Comparison of ENCODE assay signal across 8 cellular contexts in the genomic region with DNA sequence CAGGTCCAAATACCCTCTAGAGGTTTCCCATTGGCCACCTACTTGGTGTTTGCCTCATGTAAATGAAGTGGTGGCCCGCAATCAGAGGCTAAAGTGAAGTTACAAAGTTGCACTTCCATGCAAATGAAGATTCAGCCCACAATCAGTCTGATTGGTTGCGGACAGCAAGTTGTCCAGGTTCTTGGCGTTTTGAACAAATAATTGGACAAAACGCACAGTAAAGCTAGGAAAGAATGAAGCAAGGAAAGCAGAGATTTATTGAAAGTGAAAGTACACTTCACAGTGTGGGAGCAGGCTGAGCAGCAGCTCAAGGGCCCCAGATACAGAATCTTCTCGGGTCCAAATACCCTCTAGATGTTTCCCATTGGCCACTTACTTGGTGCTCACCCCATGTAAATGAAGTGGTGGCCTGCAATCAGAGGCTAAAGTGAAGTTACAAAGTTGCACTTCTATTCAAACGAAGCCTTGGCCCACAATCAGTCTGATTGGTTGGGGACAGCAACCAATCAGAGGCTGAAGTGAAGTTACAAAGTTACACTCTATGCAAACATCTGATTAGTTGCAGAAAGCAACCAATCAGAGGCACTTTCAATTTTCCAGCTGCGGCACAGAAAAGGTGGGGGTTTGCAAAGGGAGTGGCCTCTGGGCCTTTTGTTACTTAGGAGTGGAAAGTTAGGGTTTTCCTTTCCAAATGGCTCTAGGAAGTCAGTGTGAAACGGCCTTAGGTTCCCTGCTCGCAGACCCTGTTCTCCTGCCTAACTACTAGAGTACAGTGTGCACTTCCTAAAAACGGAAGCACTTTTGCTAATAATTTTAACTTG. TPM values are rescaled to one million over a fixed set of nuclear protein-coding genes. Genes with fewer than 3 reads are reported as not detected.
DNase-seq lines count a peak whose midpoint lies in the region; ATAC-seq, FAIRE-seq and TF ChIP-seq lines count a peak whose summit lies in the region.

No MANE protein-coding gene starts in this region.

- peak overlapping the region; percentile 19 for H3K27ac ChIP-seq in cingulate gyrus (ENCODE audit: low read depth, low read length)
- peak overlapping the region; percentile 57 for H3K27ac ChIP-seq in suprapubic skin

- no peak for TF ChIP-seq EP300 in suprapubic skin (IDR thresholded peaks at IDR 0.05)

- H3K4me1 ChIP-seq in mucosa of stomach (ENCODE audit: control insufficient read depth, insufficient read depth, low read length): peaks cover 16% of the 10 kb centered on the region
- H3K4me1 ChIP-seq in suprapubic skin: peaks cover 34% of the 10 kb centered on the region

- DNase-seq in Ammon's horn (ENCODE audit: low spot score) (peak; percentile 60), HT-29 (ENCODE audit: low spot score) (peak; percentile 94), suprapubic skin (ENCODE audit: low spot score in 2 of 2) (peak; percentile 80 to 81), frontal cortex (ENCODE audit: low spot score in 2 of 2) (no peak)

- H3K4me3 ChIP-seq in WI38 (ENCODE audit: low read depth, low read length) (peak overlapping the region; percentile 27), mucosa of stomach (ENCODE audit: low read length) (peak overlapping the region; percentile 44), suprapubic skin (peak overlapping the region; percentile 36)

- H3K9me3 ChIP-seq in mucosa of stomach (ENCODE audit: control insufficient read depth, low read length): no peaks in the 10 kb centered on the region
- H3K9me3 ChIP-seq in suprapubic skin: no peaks in the 10 kb centered on the region

- ATAC-seq in GM19455 (IDR thresholded peaks at IDR 0.05; ENCODE audit: unreplicated experiment): peak; percentile 50

- 61% methylated on average over 10 of the region's 10 CpGs for WGBS in suprapubic skin

- no peak for TF ChIP-seq POLR2A in suprapubic skin (IDR thresholded peaks at IDR 0.05)

- H3K27me3 ChIP-seq in mucosa of stomach (ENCODE audit: control insufficient read depth, insufficient read depth, low read length): no peaks in the 10 kb centered on the region
- H3K27me3 ChIP-seq in suprapubic skin: no peaks in the 10 kb centered on the region

- H3K9ac ChIP-seq in mucosa of stomach (ENCODE audit: low read length): peak overlapping the region; percentile 63

- H3K36me3 ChIP-seq in mucosa of stomach (ENCODE audit: control insufficient read depth, insufficient read depth, low read length) (no peaks in the 10 kb centered on the region), suprapubic skin (no peaks in the 10 kb centered on the region)

- FAIRE-seq in frontal cortex (lab: Jason Lieb, UNC): no peak

- TF ChIP-seq CTCF in WI38 (IDR thresholded peaks at IDR 0.05; ENCODE audit: low read depth, low read length) (no peak), suprapubic skin (IDR thresholded peaks at IDR 0.05) (no peak)

RNA-seq across cellular contexts. Expression of a gene that starts 4.7 kb away (rescaled TPM):
- total RNA-seq in HT-29 (2014; rRNA removed; shearing (Covaris generic)): 75.7 and 81.9 TPM in 2 replicates
- total RNA-seq in suprapubic skin: 100 to 1,000 TPM in 1 of 4 donors, 10 to 100 TPM in 3; 64.2 to 108 (median 91.4) TPM
- 141 TPM for total RNA-seq in frontal cortex

Comparison
In these comparisons a context has a peak if more than half of its experiments do, and no peak if none do; other contexts are left out.
1. DNase-seq: peak in Ammon's horn (single experiment), HT-29 (single experiment) and suprapubic skin (2 of 2); none in frontal cortex (0 of 2).
2. Peak in every context shown above with its lines, with median percentiles within 50 percentile points of each other: H3K4me3 ChIP-seq.